8 cellular contexts compared by ENCODE assay signal in the genomic region with DNA sequence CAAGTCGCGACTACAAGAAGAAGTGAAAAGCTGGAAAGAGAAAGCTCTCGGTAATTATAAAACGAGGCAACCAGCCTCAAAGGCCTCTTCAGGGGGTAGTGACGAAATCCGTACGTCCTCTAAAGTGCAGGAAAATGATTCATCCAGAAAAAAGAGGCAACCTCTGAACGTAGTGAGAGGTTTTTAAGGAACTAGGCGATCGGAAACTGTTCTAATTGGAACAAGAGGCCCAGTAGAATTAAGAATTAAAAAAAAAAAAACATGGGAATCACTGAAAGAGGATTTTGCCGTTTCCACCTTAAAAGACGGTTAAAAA. TPM values are rescaled to one million over a fixed set of nuclear protein-coding genes. Genes with fewer than 3 reads are reported as not detected.
DNase-seq lines count a peak whose midpoint lies in the region; ATAC-seq and TF ChIP-seq lines count a peak whose summit lies in the region.

No MANE protein-coding gene starts in this region.

- peaks cover 7% of the 10 kb centered on the region for H3F3A ChIP-seq in PC-3 (ENCODE audit: low read length, unreplicated experiment)

- peaks cover 46% of the 10 kb centered on the region for H3K4me1 ChIP-seq in PC-3 (ENCODE audit: insufficient read depth, low read length)
- peaks cover 41% of the 10 kb centered on the region for H3K4me1 ChIP-seq in mucosa of descending colon (ENCODE audit: low read depth)

- no peak overlapping the region for H2AFZ ChIP-seq in PC-3 (ENCODE audit: low read length)

- peak overlapping the region; percentile 88 for H3K4me2 ChIP-seq in PC-3 (ENCODE audit: low read length)

- intact Hi-C loops in PC-3 (cut with micrococcal nuclease) (no loop called here), mucosa of descending colon (cut with DNase I, micrococcal nuclease) (no loop called here)

- H4K20me1 ChIP-seq in PC-3 (ENCODE audit: low read length): peaks cover 35% of the 10 kb centered on the region

- H3K79me2 ChIP-seq in PC-3 (ENCODE audit: low read length): peaks cover 72% of the 10 kb centered on the region

- peak overlapping the region; percentile 99 for H3K9ac ChIP-seq in PC-3 (ENCODE audit: low read length)

- peak overlapping the region; percentile 85 for H3K27ac ChIP-seq in PC-3 (ENCODE audit: low read length)

- H3K4me3 ChIP-seq in PC-3 (ENCODE audit: low read length) (peak overlapping the region; percentile 93), mucosa of descending colon (peak overlapping the region; percentile 90)

- no peaks in the 10 kb centered on the region for H3K9me3 ChIP-seq in PC-3 (ENCODE audit: low read length)
- no peaks in the 10 kb centered on the region for H3K9me3 ChIP-seq in mucosa of descending colon

- ATAC-seq in PC-3: no peak
- ATAC-seq in mucosa of descending colon: no peak
- ATAC-seq in GM21526 (IDR thresholded peaks at IDR 0.05; ENCODE audit: low FRiP score, unreplicated experiment): no peak

- POLR2A ChIA-PET in PC-3 (lab: Charles Lee; ENCODE audit: unreplicated experiment): interaction anchor here (0.6 to 1.4 kb wide), 4 partner anchors 33 to 324 kb away, joined by 3 to 10 read pairs (median 4); no protein-coding TSS in a partner anchor

- H3K9me2 ChIP-seq in PC-3 (replicated peaks; ENCODE audit: low read length): no peaks in the 10 kb centered on the region

- TF ChIP-seq CTCF in GM10266 (IDR thresholded peaks at IDR 0.05; ENCODE audit: control insufficient read depth, insufficient read depth, low read depth, missing control alignments) (no peak), PC-3 (conservative IDR thresholded peaks at IDR 0.05; ENCODE audit: low read depth, low read length) (no peak), mucosa of descending colon (IDR thresholded peaks at IDR 0.05) (no peak)

- H3K27me3 ChIP-seq in PC-3 (ENCODE audit: low read length): no peaks in the 10 kb centered on the region

- CTCF ChIA-PET in PC-3 (lab: Charles Lee): interaction anchor here (0.7 to 0.9 kb wide), 2 partner anchors 108 to 110 kb away, joined by 3 read pairs; no protein-coding TSS in a partner anchor

- peak; percentile 15 for DNase-seq in GM10266 (ENCODE audit: extremely low spot score)
- peak; percentile 51 for DNase-seq in PC-3
- DNase-seq in dedifferentiated amniotic fluid mesenchymal stem cell (ENCODE audit: extremely low spot score): peak; percentile 54
- no peak for DNase-seq in mucosa of descending colon
- no peak for DNase-seq in NCI-H526 treated with DMSO at 0.1 percent for 48 hours (lab: John Stamatoyannopoulos, UW)
- DNase-seq in NCI-H748 treated with DMSO at 0.1 percent for 48 hours (lab: John Stamatoyannopoulos, UW): no peak
- DNase-seq in NCI-H1436 (lab: John Stamatoyannopoulos, UW): no peak

- H3K36me3 ChIP-seq in PC-3 (ENCODE audit: low read depth, low read length) (peaks cover 41% of the 10 kb centered on the region), mucosa of descending colon (ENCODE audit: low read depth) (no peaks in the 10 kb centered on the region)

- no TSS peak for BruUV-seq in PC-3 (replicated peaks; lab: Mats Ljungman, UMichigan)

RNA-seq across cellular contexts. Expression of a gene that starts 1.0 kb away (rescaled TPM):
- 500 and 586 TPM in 2 replicates for total RNA-seq in PC-3 (2014; rRNA removed)
- 100 to 1,000 TPM; 200 to 233 (median 224) TPM for total RNA-seq in mucosa of descending colon

RNA-seq across cellular contexts. Expression of a gene that starts 31.1 kb away (rescaled TPM):
- total RNA-seq in PC-3 (2014; rRNA removed) (5.2 and 6.5 TPM in 2 replicates), mucosa of descending colon (10 to 100 TPM; 13.4 to 35.0 (median 24.6) TPM)

Comparison
In these comparisons a context has a peak if more than half of its experiments do, and no peak if none do; other contexts are left out.
1. DNase-seq: peak in GM10266 (single experiment), PC-3 (single experiment) and dedifferentiated amniotic fluid mesenchymal stem cell (single experiment); none in mucosa of descending colon (0 of 3), NCI-H526 treated with DMSO at 0.1 percent for 48 hours (single experiment), NCI-H748 treated with DMSO at 0.1 percent for 48 hours (single experiment) and NCI-H1436 (single experiment).